ENCODE assay signal across 8 cellular contexts in the genomic region with DNA sequence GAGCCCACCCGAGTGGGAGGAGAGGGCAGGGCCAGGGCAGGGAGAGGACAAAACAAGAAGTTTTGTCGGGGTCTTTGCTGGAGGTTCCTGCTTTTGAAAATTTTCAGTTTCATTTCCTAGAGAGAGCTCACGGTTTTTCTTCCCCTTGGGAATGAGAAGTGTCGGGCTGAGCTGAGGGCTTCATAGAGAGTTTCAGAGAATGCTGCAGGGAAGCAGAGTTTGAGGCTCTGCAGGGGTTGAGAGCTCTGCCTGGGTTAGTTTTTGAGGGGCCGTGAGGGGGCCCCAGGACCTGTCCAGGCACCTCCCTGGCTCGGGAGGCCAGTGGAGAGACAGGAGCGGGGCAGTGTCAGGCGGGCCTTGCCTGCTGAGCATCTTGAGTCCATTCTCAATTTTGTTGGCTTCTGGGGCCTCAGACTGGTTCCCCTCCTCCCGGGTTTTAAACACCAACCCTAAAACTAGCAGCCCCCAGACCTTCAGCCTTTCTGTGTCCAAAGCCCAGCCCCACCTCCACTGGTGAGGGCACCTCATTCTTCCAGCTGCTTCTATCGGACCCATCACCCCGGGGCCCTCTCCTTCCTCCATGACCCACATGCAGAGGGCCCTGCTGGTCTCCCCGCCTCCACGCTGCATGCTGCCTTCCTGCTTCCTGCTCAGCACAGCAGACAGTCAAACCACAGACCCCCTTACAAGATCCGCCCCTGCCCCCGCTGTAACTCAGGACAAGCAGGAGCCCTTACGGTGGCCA. TPM values are rescaled to one million over a fixed set of nuclear protein-coding genes. Genes with fewer than 3 reads are reported as not detected.
DNase-seq lines count a peak whose midpoint lies in the region; ATAC-seq, FAIRE-seq and TF ChIP-seq lines count a peak whose summit lies in the region.

No MANE protein-coding gene starts in this region.

- H3K9ac ChIP-seq in GM12878 (ENCODE audit: control insufficient read depth, insufficient read depth, low read length): peak overlapping the region; percentile 80

- WGBS in GM12878 (ENCODE audit: insufficient coverage, insufficient replicate concordance, low lambda C conversion rate, missing lambda C conversion rate): under 1% methylated on average over 16 of the region's 16 CpGs
- WGBS in ovary, 3 donors: 24 to 44% (median 27%) methylated on average over 16 of the region's 16 CpGs

- peak; percentile 37 to 83 (median 51) for DNase-seq in CD4-positive, CD25-positive, alpha-beta regulatory T cell
- DNase-seq in Panc1 (ENCODE audit: low read depth, low spot score) (no peak), GM12878 (ENCODE audit: low read depth, low spot score) (no peak), ovary (no peak), posterior vena cava (ENCODE audit: low spot score) (no peak), epidermal melanocyte (ENCODE audit: insufficient read length, low spot score) (no peak)

- peaks cover 18% of the 10 kb centered on the region for H3K36me3 ChIP-seq in CD4-positive, CD25-positive, alpha-beta regulatory T cell (ENCODE audit: control insufficient read depth, insufficient read depth, low read length)
- H3K36me3 ChIP-seq in Panc1 (ENCODE audit: control insufficient read depth, insufficient read depth, low read length): no peaks in the 10 kb centered on the region; the same call in none of the 2 replicates
- peaks cover 4 to 23% of the 10 kb centered on the region in 2 experiments; a peak in 3 of 4 replicates for H3K36me3 ChIP-seq in GM12878 (ENCODE audit: control insufficient read depth in 2 of 2, insufficient read depth in 2 of 2, low read length in 1 of 2)
- no peaks in the 10 kb centered on the region for H3K36me3 ChIP-seq in ovary

- BruUV-seq in Panc1 (replicated peaks; lab: Mats Ljungman, UMichigan) (no TSS peak), GM12878 (replicated peaks; lab: Mats Ljungman, UMichigan) (no TSS peak)

- H3K27me3 Mint-ChIP-seq in CD4-positive, CD25-positive, alpha-beta regulatory T cell: no peaks in the 10 kb centered on the region

- RAD21 ChIA-PET in GM12878 (lab: Charles Lee; ENCODE audit: unreplicated experiment): interaction anchor here (1.0 to 4.3 kb wide), 3 partner anchors 10 to 67 kb away, joined by 4 to 10 read pairs (median 4); a partner anchor contains a TSS

- no peak for TF ChIP-seq RAD21 in GM12878 (IDR thresholded peaks at IDR 0.05; ENCODE audit: insufficient read depth, low read depth, low read length)

- peaks cover 16% of the 10 kb centered on the region for H3K36me3 Mint-ChIP-seq in CD4-positive, CD25-positive, alpha-beta regulatory T cell

- CTCF ChIA-PET in Panc1 (lab: Charles Lee): no interaction called here
- CTCF ChIA-PET in GM12878 (lab: Yijun Ruan, JAX): interaction anchor here (1.1 kb wide), 1 partner anchor 69 kb away, joined by 4 read pairs; no protein-coding TSS in a partner anchor

- peaks cover 63% of the 10 kb centered on the region for H3K79me2 ChIP-seq in GM12878 (ENCODE audit: control insufficient read depth, insufficient read depth, low read length)

- TF ChIP-seq EP300 in GM12878 (IDR thresholded peaks at IDR 0.05; ENCODE audit: borderline replicate concordance in 1 of 2, control insufficient read depth in 1 of 2, low read depth in 2 of 2, low read length in 2 of 2) (no peak), ovary (IDR thresholded peaks at IDR 0.05) (no peak)

- H3K27me3 ChIP-seq in CD4-positive, CD25-positive, alpha-beta regulatory T cell (ENCODE audit: control insufficient read depth, insufficient read depth, low read length): no peaks in the 10 kb centered on the region
- H3K27me3 ChIP-seq in Panc1 (ENCODE audit: control insufficient read depth, insufficient read depth, low read length): no peaks in the 10 kb centered on the region
- H3K27me3 ChIP-seq in GM12878 (replicated peaks in 1 of 2; ENCODE audit: control insufficient read depth in 2 of 2, insufficient read depth in 2 of 2, low read length in 1 of 2): no peaks in the 10 kb centered on the region
- no peaks in the 10 kb centered on the region for H3K27me3 ChIP-seq in ovary

- POLR2A ChIA-PET in Panc1 (lab: Charles Lee) (no interaction called here), GM12878 (lab: Charles Lee) (interaction anchor here (0.6 kb wide), 1 partner anchor 44 kb away, joined by 3 read pairs; a partner anchor contains a TSS)

- SMC1A ChIA-PET in GM12878 (lab: Charles Lee; ENCODE audit: uncharacterized antibody, unreplicated experiment): interaction anchor here (0.8 to 0.9 kb wide), 3 partner anchors 8 to 20 kb away, joined by 3 to 4 read pairs (median 3); no protein-coding TSS in a partner anchor

- in situ Hi-C loops in Panc1 (cut with HindIII; ENCODE audit: low pct_unique_long_range_greater_than_20kb, low sequenced_read_pairs): no loop called here
- in situ Hi-C loops in GM12878 (cut with MboI): no loop called here

- H3K4me2 ChIP-seq in GM12878 (ENCODE audit: control insufficient read depth, insufficient read depth): peak overlapping the region; percentile 56

- no peak overlapping the region for H2AFZ ChIP-seq in GM12878 (ENCODE audit: control insufficient read depth, low read depth, low read length)

- H3K4me3 ChIP-seq in CD4-positive, CD25-positive, alpha-beta regulatory T cell (ENCODE audit: low read depth, low read length): peak overlapping the region; percentile 86
- H3K4me3 ChIP-seq in Panc1 (ENCODE audit: low read depth in 2 of 2, low read length in 2 of 2): peak overlapping the region; percentile 6 to 38; a peak in 3 of 4 replicates
- H3K4me3 ChIP-seq in GM12878: peak overlapping the region; percentile 97
- peak overlapping the region; percentile 32 for H3K4me3 ChIP-seq in ovary

- H3K9me3 Mint-ChIP-seq in CD4-positive, CD25-positive, alpha-beta regulatory T cell: no peaks in the 10 kb centered on the region

- peaks cover 5% of the 10 kb centered on the region for H4K20me1 ChIP-seq in GM12878 (ENCODE audit: control insufficient read depth, insufficient read depth)

- peak overlapping the region; percentile 87 to 91 (median 91) for H3K27ac Mint-ChIP-seq in CD4-positive, CD25-positive, alpha-beta regulatory T cell

- peak in 1 of 2 donors; percentile 10 for ATAC-seq in CD4-positive, CD25-positive, alpha-beta regulatory T cell (ENCODE audit: low read depth in 2 of 2)
- ATAC-seq in Panc1 (no peak), GM12878 (peak; percentile 38), GM21423 (IDR thresholded peaks at IDR 0.05; ENCODE audit: unreplicated experiment) (no peak), HG03378 (IDR thresholded peaks at IDR 0.05; ENCODE audit: unreplicated experiment) (no peak)

- H3K27ac ChIP-seq in CD4-positive, CD25-positive, alpha-beta regulatory T cell (ENCODE audit: insufficient read depth, low read length, poor library complexity, severe bottlenecking): peak overlapping the region; percentile 92
- H3K27ac ChIP-seq in Panc1 (ENCODE audit: low read length) (peak overlapping the region; percentile 78), GM12878 (ENCODE audit: control insufficient read depth, insufficient read depth) (peak overlapping the region; percentile 92), ovary (peak overlapping the region in 1 of 2 donors; percentile 28)

- peak overlapping the region; percentile 95 to 98 (median 96) for H3K4me3 Mint-ChIP-seq in CD4-positive, CD25-positive, alpha-beta regulatory T cell

- H3K9me3 ChIP-seq in CD4-positive, CD25-positive, alpha-beta regulatory T cell (ENCODE audit: control insufficient read depth in 2 of 2, low read length in 2 of 2): no peaks in the 10 kb centered on the region
- H3K9me3 ChIP-seq in Panc1 (ENCODE audit: control insufficient read depth, insufficient read depth, low read depth, low read length): no peaks in the 10 kb centered on the region
- no peaks in the 10 kb centered on the region for H3K9me3 ChIP-seq in GM12878 (replicated peaks; ENCODE audit: control insufficient read depth, insufficient read depth, low read length)
- H3K9me3 ChIP-seq in ovary: no peaks in the 10 kb centered on the region

- intact Hi-C loops in Panc1 (cut with micrococcal nuclease; ENCODE audit: unreplicated experiment): no loop called here
- intact Hi-C loops in GM12878 (cut with micrococcal nuclease; ENCODE audit: unreplicated experiment): no loop called here
- intact Hi-C loops in ovary (cut with DNase I): loop anchor here in 1 of 4 donors (10.0 kb wide), 1 partner anchor 91 kb away; no protein-coding TSS in a partner anchor
- intact Hi-C loops in posterior vena cava (cut with DNase I): no loop called here

- FAIRE-seq in GM12878 (lab: Jason Lieb, UNC): no peak

- TF ChIP-seq POLR2A in GM12878 (IDR thresholded peaks at IDR 0.05; ENCODE audit: low read depth, low read length) (peak; percentile 54; the same call in 1 of the 2 replicates), ovary (IDR thresholded peaks at IDR 0.05) (no peak)

- peaks cover 3 to 63% (median 26%) of the 10 kb centered on the region in 4 donors for H3K4me1 Mint-ChIP-seq in CD4-positive, CD25-positive, alpha-beta regulatory T cell

- H3K4me1 ChIP-seq in CD4-positive, CD25-positive, alpha-beta regulatory T cell (ENCODE audit: control insufficient read depth, insufficient read depth, low read length, poor library complexity, severe bottlenecking): peaks cover 76% of the 10 kb centered on the region
- H3K4me1 ChIP-seq in Panc1 (ENCODE audit: control insufficient read depth, insufficient read depth, low read length): peaks cover 30% of the 10 kb centered on the region
- peaks cover 33% of the 10 kb centered on the region for H3K4me1 ChIP-seq in GM12878 (ENCODE audit: control insufficient read depth, insufficient read depth, low read length)
- peaks cover 16% of the 10 kb centered on the region for H3K4me1 ChIP-seq in ovary (ENCODE audit: insufficient read depth)

- TF ChIP-seq CTCF in Panc1 (IDR thresholded peaks at IDR 0.05): no peak
- TF ChIP-seq CTCF in GM12878 (IDR thresholded peaks at IDR 0.05 in 2 of 3, conservative IDR thresholded peaks at IDR 0.05 in 1 of 3; ENCODE audit: control insufficient read depth in 2 of 3, extremely low read depth in 1 of 3, insufficient read depth in 1 of 3, low read depth in 3 of 3, low read length in 3 of 3): no peak
- TF ChIP-seq CTCF in ovary (IDR thresholded peaks at IDR 0.05): no peak

RNA-seq across cellular contexts. Expression of a gene that starts 3.6 kb away (rescaled TPM):
- total RNA-seq in CD4-positive, CD25-positive, alpha-beta regulatory T cell: 666 TPM
- 10 to 100 TPM; 27.6 to 33.7 (median 31.2) TPM for polyA plus RNA-seq in CD4-positive, CD25-positive, alpha-beta regulatory T cell
- total RNA-seq in Panc1 (2021; ENCODE audit: unreplicated experiment) (230 TPM), GM12878 (2014; rRNA removed) (84.7 and 105 TPM in 2 replicates), GM12878 (2014; rRNA removed; fragmentation: Illumina TruSeq; extraction: Trizol) (54.8 and 60.3 TPM in 2 replicates), GM12878 (2021) (129 and 145 TPM in 2 replicates), ovary (10 to 100 TPM; 37.3 to 89.1 (median 50.8) TPM), posterior vena cava (10 to 100 TPM; 98.8 to 99.3 TPM)
- 174 TPM for polyA plus RNA-seq in Panc1 (2012; ENCODE audit: insufficient read length)
- total RNA-seq in GM12878 (2013; cell fraction: nucleolus; rRNA removed): 595 and 707 TPM in 2 replicates
- polyA plus RNA-seq in GM12878 (2011; ENCODE audit: low read depth): 66.3 TPM
- polyA plus RNA-seq in GM12878 (2011; rRNA removed) (58.2 and 76.8 TPM in 2 replicates), GM12878 (2014; fragmentation: Illumina TruSeq; extraction: Trizol) (97.1 and 113 TPM in 2 replicates), GM12878 (2014; fragmentation: Nextera tagmentation; extraction: Ambion mirVana) (10 to 100 TPM; 18.6 to 23.6 TPM), GM12878 (2014; rRNA removed) (79.3 and 95.1 TPM in 2 replicates), GM12878 (2016; fragmentation: Nextera tagmentation; extraction: Ambion mirVana) (10 to 100 TPM; 52.4 to 53.6 TPM), ovary (10 to 100 TPM; 21.5 to 78.1 TPM)
- polyA plus RNA-seq in GM12878 (2011; cell fraction: cytosol; rRNA removed): 51.9 and 56.6 TPM in 2 replicates
- 460 and 635 TPM in 2 replicates for polyA plus RNA-seq in GM12878 (2011; cell fraction: nucleus; rRNA removed)
- polyA plus RNA-seq in GM12878 (2012): 82.0 and 104 TPM in 2 replicates
- 191 and 202 TPM in 2 replicates for polyA minus RNA-seq in GM12878 (2011; rRNA and poly(A)+ RNA removed)
- 72.8 and 86.2 TPM in 2 replicates for polyA minus RNA-seq in GM12878 (2011; cell fraction: cytosol; rRNA and poly(A)+ RNA removed)
- 196 and 291 TPM in 2 replicates for polyA minus RNA-seq in GM12878 (2011; cell fraction: nucleus; rRNA and poly(A)+ RNA removed)

RNA-seq across cellular contexts. Expression of a gene that starts 44.0 kb away (rescaled TPM):
- total RNA-seq in CD4-positive, CD25-positive, alpha-beta regulatory T cell: 75.9 TPM
- polyA plus RNA-seq in CD4-positive, CD25-positive, alpha-beta regulatory T cell: 10 to 100 TPM in 1 of 4 donors, 1 to 10 TPM in 3; 7.7 to 10.2 (median 8.1) TPM
- total RNA-seq in Panc1 (2021; ENCODE audit: unreplicated experiment) (30.9 TPM), GM12878 (2014; rRNA removed) (2.1 and 3.3 TPM in 2 replicates), GM12878 (2014; rRNA removed; fragmentation: Illumina TruSeq; extraction: Trizol) (0.46 and 0.54 TPM in 2 replicates), GM12878 (2021) (1.5 and 2.2 TPM in 2 replicates), ovary (10 to 100 TPM; 18.4 to 30.3 (median 24.2) TPM), posterior vena cava (10 to 100 TPM; 10.0 to 11.9 TPM)
- polyA plus RNA-seq in Panc1 (2012; ENCODE audit: insufficient read length): 34.6 TPM
- 14.5 and 18.3 TPM in 2 replicates for total RNA-seq in GM12878 (2013; cell fraction: nucleolus; rRNA removed)
- polyA plus RNA-seq in GM12878 (2011; ENCODE audit: low read depth): 2.1 TPM
- polyA plus RNA-seq in GM12878 (2011; rRNA removed) (0.36 and 0.65 TPM in 2 replicates), GM12878 (2014; fragmentation: Illumina TruSeq; extraction: Trizol) (0.22 and 0.73 TPM in 2 replicates), GM12878 (2014; fragmentation: Nextera tagmentation; extraction: Ambion mirVana) (under 1 TPM in 1 of 2 experiments, not detected in 1; 0.05 TPM), GM12878 (2014; rRNA removed) (4.1 TPM in 2 replicates), GM12878 (2016; fragmentation: Nextera tagmentation; extraction: Ambion mirVana) (1 to 10 TPM; 1.2 to 2.2 TPM), ovary (10 to 100 TPM in 1 of 2 donors, 1 to 10 TPM in 1; 8.4 to 20.0 TPM)
- polyA plus RNA-seq in GM12878 (2011; cell fraction: cytosol; rRNA removed): 1.0 and 1.4 TPM in 2 replicates
- polyA plus RNA-seq in GM12878 (2011; cell fraction: nucleus; rRNA removed): 12.5 and 13.2 TPM in 2 replicates
- polyA plus RNA-seq in GM12878 (2012): 4.4 and 5.4 TPM in 2 replicates
- polyA minus RNA-seq in GM12878 (2011; rRNA and poly(A)+ RNA removed): 0.44 and 0.46 TPM in 2 replicates
- polyA minus RNA-seq in GM12878 (2011; cell fraction: cytosol; rRNA and poly(A)+ RNA removed): not detected in 2 replicates
- polyA minus RNA-seq in GM12878 (2011; cell fraction: nucleus; rRNA and poly(A)+ RNA removed): 2.8 and 4.0 TPM in 2 replicates

RNA-seq across cellular contexts. Expression of a gene that starts 44.1 kb away (rescaled TPM):
- 138 TPM for total RNA-seq in CD4-positive, CD25-positive, alpha-beta regulatory T cell
- polyA plus RNA-seq in CD4-positive, CD25-positive, alpha-beta regulatory T cell: 10 to 100 TPM; 43.8 to 48.4 (median 46.7) TPM
- total RNA-seq in Panc1 (2021; ENCODE audit: unreplicated experiment): 70.2 TPM
- 84.2 TPM for polyA plus RNA-seq in Panc1 (2012; ENCODE audit: insufficient read length)
- 53.8 and 65.3 TPM in 2 replicates for total RNA-seq in GM12878 (2013; cell fraction: nucleolus; rRNA removed)
- 4.4 and 4.5 TPM in 2 replicates for total RNA-seq in GM12878 (2014; rRNA removed)
- total RNA-seq in GM12878 (2014; rRNA removed; fragmentation: Illumina TruSeq; extraction: Trizol): 3.4 and 3.9 TPM in 2 replicates
- total RNA-seq in GM12878 (2021): 12.0 and 16.0 TPM in 2 replicates
- 11.0 TPM for polyA plus RNA-seq in GM12878 (2011; ENCODE audit: low read depth)
- 5.8 and 6.2 TPM in 2 replicates for polyA plus RNA-seq in GM12878 (2011; rRNA removed)
- polyA plus RNA-seq in GM12878 (2011; cell fraction: cytosol; rRNA removed): 7.8 and 9.5 TPM in 2 replicates
- 69.7 and 83.3 TPM in 2 replicates for polyA plus RNA-seq in GM12878 (2011; cell fraction: nucleus; rRNA removed)
- polyA plus RNA-seq in GM12878 (2012): 22.7 and 24.5 TPM in 2 replicates
- polyA plus RNA-seq in GM12878 (2014; fragmentation: Illumina TruSeq; extraction: Trizol): 4.5 and 5.7 TPM in 2 replicates
- 1 to 10 TPM in 1 of 2 experiments, under 1 TPM in 1; 0.13 to 1.3 TPM for polyA plus RNA-seq in GM12878 (2014; fragmentation: Nextera tagmentation; extraction: Ambion mirVana)
- 10.2 and 12.9 TPM in 2 replicates for polyA plus RNA-seq in GM12878 (2014; rRNA removed)
- polyA plus RNA-seq in GM12878 (2016; fragmentation: Nextera tagmentation; extraction: Ambion mirVana): 10 to 100 TPM; 14.0 to 17.2 TPM
- polyA minus RNA-seq in GM12878 (2011; rRNA and poly(A)+ RNA removed): 3.8 and 4.3 TPM in 2 replicates
- 4.9 and 10.6 TPM in 2 replicates for polyA minus RNA-seq in GM12878 (2011; cell fraction: cytosol; rRNA and poly(A)+ RNA removed)
- 6.4 and 13.8 TPM in 2 replicates for polyA minus RNA-seq in GM12878 (2011; cell fraction: nucleus; rRNA and poly(A)+ RNA removed)
- total RNA-seq in ovary: 10 to 100 TPM; 10.8 to 39.9 (median 30.6) TPM
- polyA plus RNA-seq in ovary: 10 to 100 TPM; 13.0 to 23.3 TPM
- total RNA-seq in posterior vena cava: 10 to 100 TPM; 34.0 to 38.8 TPM

Comparison
In these comparisons a context has a peak if more than half of its experiments do, and no peak if none do; other contexts are left out.
1. DNase-seq: peak in CD4-positive, CD25-positive, alpha-beta regulatory T cell (3 of 3); none in Panc1 (single experiment), GM12878 (single experiment), ovary (0 of 5), posterior vena cava (single experiment) and epidermal melanocyte (single experiment).
2. H3K4me3 ChIP-seq: peak in every context shown above with its lines; median percentile 97 in GM12878; 86 in CD4-positive, CD25-positive, alpha-beta regulatory T cell; 32 in ovary; 22 in Panc1.